In the genomic region with DNA sequence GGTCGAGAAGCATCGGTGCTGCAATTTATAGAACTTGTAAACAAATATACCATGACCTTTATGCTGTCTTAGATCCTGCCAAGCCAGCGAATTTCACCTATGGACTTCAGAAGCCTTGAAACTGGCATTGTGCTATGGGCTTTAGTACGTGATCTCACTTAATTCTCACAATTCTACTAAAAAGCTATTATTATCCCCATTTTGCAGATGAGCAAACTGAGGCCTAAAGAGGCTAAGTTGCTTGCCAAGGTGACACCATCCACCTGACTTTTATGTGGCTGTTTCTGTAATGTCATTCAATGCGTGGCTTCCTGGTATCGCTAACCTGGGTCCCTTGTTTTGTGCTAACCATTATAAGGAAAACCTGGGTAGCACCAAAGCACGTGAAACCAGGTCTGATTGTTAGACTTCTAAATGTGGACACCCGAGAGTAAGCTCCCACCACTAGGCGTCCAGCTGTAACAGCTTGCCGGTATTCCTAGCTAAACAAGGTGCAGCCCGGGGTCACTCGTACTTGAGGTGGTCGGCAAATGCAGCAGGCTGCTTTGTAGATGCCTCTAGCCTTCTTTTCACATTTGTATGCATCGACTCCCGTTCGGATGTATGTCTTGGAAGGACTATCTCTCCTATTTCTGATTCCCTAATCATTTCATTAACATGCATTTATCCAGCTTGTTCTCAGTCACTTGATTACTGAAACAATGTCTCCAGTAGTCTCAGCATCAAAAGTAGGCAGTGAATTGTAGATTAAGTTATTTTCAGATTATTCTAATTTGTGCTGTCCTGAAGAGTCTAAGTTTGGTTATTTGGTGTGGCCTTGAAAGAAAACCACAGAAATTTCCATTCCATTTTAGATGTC, we compare ENCODE assay signal across 8 cellular contexts. TPM values are rescaled to one million over a fixed set of nuclear protein-coding genes. Genes with fewer than 3 reads are reported as not detected.
A peak's percentile ranks its signal among the peaks of the same experiment; 100 is the strongest.
DNase-seq lines count a peak whose midpoint lies in the region; ATAC-seq and TF ChIP-seq lines count a peak whose summit lies in the region.

No MANE protein-coding gene starts in this region.

- H3K4me2 ChIP-seq in MM.1S (ENCODE audit: low read depth, low read length), result peak overlapping the region; percentile 73
- peak overlapping the region; percentile 97 for H3K4me2 ChIP-seq in mammary epithelial cell (ENCODE audit: insufficient read depth, low read depth, low read length)

- peak overlapping the region; percentile 50; the same call in 1 of the 2 replicates for H3K27ac ChIP-seq in MM.1S (ENCODE audit: low read length)
- peak overlapping the region; percentile 26 for H3K27ac ChIP-seq in mammary epithelial cell (ENCODE audit: insufficient read depth, low read depth, low read length)
- peak overlapping the region; percentile 56 for H3K27ac ChIP-seq in lower lobe of right lung
- H3K27ac ChIP-seq in tibial nerve, result peak overlapping the region in 2 of 4 donors; percentile 84 to 87

- H3K36me3 ChIP-seq in MM.1S (replicated peaks; ENCODE audit: insufficient read depth, low read length), result no peaks in the 10 kb centered on the region
- H3K36me3 ChIP-seq in mammary epithelial cell (ENCODE audit: insufficient read depth, low read length), result no peaks in the 10 kb centered on the region
- no peaks in the 10 kb centered on the region for H3K36me3 ChIP-seq in lower lobe of right lung
- no peaks in the 10 kb centered on the region for H3K36me3 ChIP-seq in tibial nerve

- H3K27me3 ChIP-seq in MM.1S (replicated peaks; ENCODE audit: insufficient read depth, low read length) (no peaks in the 10 kb centered on the region), mammary epithelial cell (ENCODE audit: insufficient read depth, low read length) (no peaks in the 10 kb centered on the region), lower lobe of right lung (ENCODE audit: low read depth) (no peaks in the 10 kb centered on the region), tibial nerve (peaks cover 0 to 8% of the 10 kb centered on the region in 2 donors)

- DNase-seq in ELF-1 (ENCODE audit: low read depth, low spot score) (peak; percentile 62), MM.1S (peak; percentile 40), mammary epithelial cell (peak; percentile 43), lower lobe of right lung (no peak), tibial nerve (ENCODE audit: low spot score in 2 of 2) (no peak), left lobe of liver (ENCODE audit: low spot score) (no peak)

- BruUV-seq in mammary epithelial cell (replicated peaks; lab: Mats Ljungman, UMichigan), result no TSS peak

- H3K9me2 ChIP-seq in MM.1S (replicated peaks; ENCODE audit: insufficient read depth, low read length), result no peaks in the 10 kb centered on the region

- H3K9me3 ChIP-seq in MM.1S (replicated peaks; ENCODE audit: insufficient read depth, low read length), result no peaks in the 10 kb centered on the region
- H3K9me3 ChIP-seq in mammary epithelial cell (replicated peaks; ENCODE audit: insufficient read depth, low read length), result no peaks in the 10 kb centered on the region
- no peaks in the 10 kb centered on the region for H3K9me3 ChIP-seq in lower lobe of right lung
- no peaks in the 10 kb centered on the region for H3K9me3 ChIP-seq in tibial nerve

- no peak for TF ChIP-seq POLR2A in tibial nerve (IDR thresholded peaks at IDR 0.05)

- intact Hi-C loops in mammary epithelial cell (cut with micrococcal nuclease) (loop anchor here (1.0 to 5.0 kb wide), 3 partner anchors 58 to 221 kb away; no protein-coding TSS in a partner anchor), lower lobe of right lung (cut with DNase I) (no loop called here)

- H3K4me1 ChIP-seq in MM.1S (ENCODE audit: low read length), result no peaks in the 10 kb centered on the region
- H3K4me1 ChIP-seq in mammary epithelial cell (ENCODE audit: insufficient read depth, low read length), result peaks cover 32% of the 10 kb centered on the region
- peaks cover 34% of the 10 kb centered on the region for H3K4me1 ChIP-seq in lower lobe of right lung
- peaks cover 0 to 18% (median 0%) of the 10 kb centered on the region in 4 donors for H3K4me1 ChIP-seq in tibial nerve

- in situ Hi-C loops in mammary epithelial cell (cut with MboI; ENCODE audit: low sequenced_read_pairs in 2 of 2), result loop anchor here in 1 of 2 donors (10.0 kb wide), 1 partner anchor 72 kb away; no protein-coding TSS in a partner anchor

- TF ChIP-seq CTCF in MM.1S (IDR thresholded peaks at IDR 0.05; ENCODE audit: low read length) (peak; percentile 34), mammary epithelial cell (conservative IDR thresholded peaks at IDR 0.05 in 1 of 2, IDR thresholded peaks at IDR 0.05 in 1 of 2; ENCODE audit: extremely low read depth in 1 of 2, insufficient read depth in 1 of 2, low read depth in 1 of 2, low read length in 2 of 2) (peak; percentile 46 to 52), lower lobe of right lung (IDR thresholded peaks at IDR 0.05) (no peak), tibial nerve (IDR thresholded peaks at IDR 0.05) (peak in 2 of 5 experiments; percentile 6 to 17)

- ATAC-seq in lower lobe of right lung (no peak), left lobe of liver (no peak), GM18498 (IDR thresholded peaks at IDR 0.05; ENCODE audit: unreplicated experiment) (no peak), GM19035 (IDR thresholded peaks at IDR 0.05; ENCODE audit: unreplicated experiment) (no peak)

- peaks cover 55% of the 10 kb centered on the region for H3K79me2 ChIP-seq in MM.1S (ENCODE audit: low read length)
- peaks cover 59% of the 10 kb centered on the region for H3K79me2 ChIP-seq in mammary epithelial cell (ENCODE audit: insufficient read depth, low read length)

- H2AFZ ChIP-seq in MM.1S (ENCODE audit: low read length), result no peak overlapping the region
- H2AFZ ChIP-seq in mammary epithelial cell (ENCODE audit: low read depth, low read length), result peak overlapping the region; percentile 91

- 11% methylated on average over 16 of the region's 16 CpGs for WGBS in mammary epithelial cell (ENCODE audit: low coverage, missing lambda C conversion rate)
- WGBS in tibial nerve, 2 donors, result 62 to 65% methylated on average over 16 of the region's 16 CpGs

- H3F3A ChIP-seq in MM.1S (ENCODE audit: insufficient read depth, low read length), result peaks cover 4% of the 10 kb centered on the region; the same call in 1 of the 2 replicates

- dilution Hi-C loops in mammary epithelial cell (cut with HindIII; ENCODE audit: low sequenced_read_pairs), result no loop called here

- CTCF ChIA-PET in mammary epithelial cell (lab: Charles Lee; ENCODE audit: low non-redundant PET), result no interaction called here

- H3K4me3 ChIP-seq in MM.1S (ENCODE audit: low read length), result peak overlapping the region; percentile 74
- peak overlapping the region; percentile 82 to 85 (median 83) for H3K4me3 ChIP-seq in mammary epithelial cell (replicated peaks in 1 of 3; ENCODE audit: insufficient read depth in 1 of 3, low read depth in 2 of 3, low read length in 3 of 3)
- H3K4me3 ChIP-seq in lower lobe of right lung, result peak overlapping the region; percentile 83
- peak overlapping the region; percentile 76 to 84 (median 81) for H3K4me3 ChIP-seq in tibial nerve

- peak overlapping the region; percentile 74; the same call in 1 of the 2 replicates for H3K9ac ChIP-seq in MM.1S (ENCODE audit: low read length)
- peak overlapping the region; percentile 63 for H3K9ac ChIP-seq in mammary epithelial cell (ENCODE audit: insufficient read depth, low read length)

- H4K20me1 ChIP-seq in MM.1S (ENCODE audit: insufficient read depth, low read length) (no peaks in the 10 kb centered on the region), mammary epithelial cell (ENCODE audit: insufficient read depth, low read length) (no peaks in the 10 kb centered on the region)

- peak in 1 of 2 donors; percentile 25 for TF ChIP-seq EP300 in tibial nerve (IDR thresholded peaks at IDR 0.05)

RNA-seq across cellular contexts. Expression of gene SYNJ2, which starts 1.1 kb away (rescaled TPM):
- total RNA-seq in mammary epithelial cell, result 10 to 100 TPM; 16.0 to 26.6 TPM
- 17.0 TPM for polyA plus RNA-seq in mammary epithelial cell
- 66.3 TPM for polyA minus RNA-seq in mammary epithelial cell
- 4.5 TPM for total RNA-seq in lower lobe of right lung
- 10 to 100 TPM in 1 of 4 donors, 1 to 10 TPM in 3; 4.4 to 10.5 (median 5.6) TPM for total RNA-seq in tibial nerve
- 5.5 TPM for total RNA-seq in left lobe of liver

Comparison
In these comparisons a context has a peak if more than half of its experiments do, and no peak if none do; other contexts are left out.
1. DNase-seq: peak in ELF-1 (single experiment), MM.1S (single experiment) and mammary epithelial cell (single experiment); none in lower lobe of right lung (single experiment), tibial nerve (0 of 2) and left lobe of liver (single experiment).
2. Peak in every context shown above with its lines, with median percentiles within 50 percentile points of each other: H3K4me3 ChIP-seq.